12 cellular contexts compared by ENCODE assay signal in the genomic region with DNA sequence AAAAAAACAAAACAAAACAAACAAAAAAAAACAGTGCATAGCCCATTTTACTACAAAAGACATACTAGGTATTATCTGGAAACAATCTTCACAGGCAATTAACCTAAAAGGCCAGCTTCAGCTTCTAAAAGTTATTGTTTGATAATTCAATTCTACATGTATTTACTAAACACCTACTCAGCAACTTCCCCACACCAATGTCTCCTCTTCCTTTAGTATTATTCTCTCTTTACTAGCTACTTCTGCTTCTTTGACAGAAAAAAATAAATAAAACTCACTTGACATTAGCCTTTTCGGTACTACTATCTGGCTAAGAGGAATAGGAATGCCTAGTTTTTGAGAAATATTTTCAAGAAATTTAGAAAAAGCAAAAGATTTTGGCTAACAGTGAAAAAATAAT. TPM values are rescaled to one million over a fixed set of nuclear protein-coding genes. Genes with fewer than 3 reads are reported as not detected.
A peak's percentile ranks its signal among the peaks of the same experiment; 100 is the strongest.
DNase-seq lines count a peak whose midpoint lies in the region; ATAC-seq and TF ChIP-seq lines count a peak whose summit lies in the region.
"Had no signal": no experiment of that assay in that cellular context is flagged by ENCODE, and none has a peak within 500 bp of the region (broad histone marks: within the 10 kb centered on the region; RNA-seq: fewer than 3 reads in every experiment).

No MANE protein-coding gene starts in this region.

- DNase-seq in CD4-positive, CD25-positive, alpha-beta regulatory T cell = no peak
- DNase-seq in activated B cell treated with CpG ODN at 0.5 μM for 24 hours = no peak
- DNase-seq in naive thymus-derived CD8-positive, alpha-beta T cell = no peak
- no peak for DNase-seq in Right ventricle myocardium superior
- DNase-seq in iPS-NIHi11 (ENCODE audit: low spot score) = no peak
- DNase-seq: H9, MG63, retina had no signal

- no peaks in the 10 kb centered on the region for H3K27me3 ChIP-seq in CD4-positive, CD25-positive, alpha-beta regulatory T cell (ENCODE audit: control insufficient read depth, insufficient read depth, low read length)
- H3K27me3 ChIP-seq in KMS-11 (ENCODE audit: insufficient read depth, low read depth) = no peaks in the 10 kb centered on the region
- H3K27me3 ChIP-seq: body of pancreas, MG63 had no signal

- no peaks in the 10 kb centered on the region for H3K9me3 Mint-ChIP-seq in CD4-positive, CD25-positive, alpha-beta regulatory T cell
- H3K9me3 Mint-ChIP-seq in activated B cell treated with CpG ODN at 0.5 μM for 24 hours = no peaks in the 10 kb centered on the region
- H3K9me3 Mint-ChIP-seq in naive thymus-derived CD8-positive, alpha-beta T cell = peaks cover 0 to 9% (median 0%) of the 10 kb centered on the region in 9 donors
- H3K9me3 Mint-ChIP-seq: activated T-helper 2 cell treated with anti-CD3 and anti-CD28 coated beads, Interferon-gamma antibody, Interleukin-2, Interleukin-4, amounts not matched to agents 10 μg/mL and 5 μg/mL and 100 μg/mL, durations not matched to agents 14 hours and 24 hours and 36 hours; H9 had no signal

- peaks cover 5% of the 10 kb centered on the region for H3K36me3 ChIP-seq in CD4-positive, CD25-positive, alpha-beta regulatory T cell (ENCODE audit: control insufficient read depth, insufficient read depth, low read length)
- H3K36me3 ChIP-seq in KMS-11 (ENCODE audit: insufficient read depth) = no peaks in the 10 kb centered on the region

- peaks cover 22 to 68% (median 51%) of the 10 kb centered on the region in 4 donors for H3K4me1 Mint-ChIP-seq in CD4-positive, CD25-positive, alpha-beta regulatory T cell
- peaks cover 48% of the 10 kb centered on the region for H3K4me1 Mint-ChIP-seq in activated B cell treated with CpG ODN at 0.5 μM for 24 hours
- H3K4me1 Mint-ChIP-seq in naive thymus-derived CD8-positive, alpha-beta T cell = peaks cover 23 to 67% (median 56%) of the 10 kb centered on the region in 4 donors

- peaks cover 77% of the 10 kb centered on the region for H3K79me2 ChIP-seq in KMS-11 (ENCODE audit: insufficient read depth, low read depth)

- H4K20me1 ChIP-seq in KMS-11 (ENCODE audit: insufficient read depth) = peaks cover 45% of the 10 kb centered on the region

- no peak overlapping the region for H3K9ac ChIP-seq in KMS-11

- ATAC-seq in CD4-positive, CD25-positive, alpha-beta regulatory T cell (ENCODE audit: low read depth in 2 of 2) = no peak
- ATAC-seq in activated B cell treated with CpG ODN at 0.5 μM for 24 hours (ENCODE audit: low read depth) (no peak), Right ventricle myocardium superior (ENCODE audit: poor library complexity) (no peak), GM19463 (IDR thresholded peaks at IDR 0.05; ENCODE audit: unreplicated experiment) (no peak)
- no peak for ATAC-seq in naive thymus-derived CD8-positive, alpha-beta T cell
- ATAC-seq: body of pancreas had no signal

- POLR2A ChIA-PET in activated B cell treated with CpG ODN at 0.5 μM for 24 hours (lab: Charles Lee) = no interaction called here
- POLR2A ChIA-PET in naive thymus-derived CD8-positive, alpha-beta T cell (lab: Charles Lee) = no interaction called here

- no peaks in the 10 kb centered on the region for H3K27me3 Mint-ChIP-seq in CD4-positive, CD25-positive, alpha-beta regulatory T cell
- H3K27me3 Mint-ChIP-seq in activated B cell treated with CpG ODN at 0.5 μM for 24 hours = no peaks in the 10 kb centered on the region
- H3K27me3 Mint-ChIP-seq in naive thymus-derived CD8-positive, alpha-beta T cell = no peaks in the 10 kb centered on the region

- H3K9me3 ChIP-seq in CD4-positive, CD25-positive, alpha-beta regulatory T cell (ENCODE audit: control insufficient read depth in 2 of 2, low read length in 2 of 2) = no peaks in the 10 kb centered on the region
- H3K9me3 ChIP-seq: body of pancreas, MG63 had no signal

- H3K4me2 ChIP-seq in KMS-11 = 0 out of 2 replicates have a peak overlapping the region, but pooled peaks have one; percentile 19

- peaks cover 9% of the 10 kb centered on the region for H3K36me3 Mint-ChIP-seq in CD4-positive, CD25-positive, alpha-beta regulatory T cell
- peaks cover 11% of the 10 kb centered on the region for H3K36me3 Mint-ChIP-seq in activated B cell treated with CpG ODN at 0.5 μM for 24 hours (ENCODE audit: low read depth)
- H3K36me3 Mint-ChIP-seq in naive thymus-derived CD8-positive, alpha-beta T cell = peaks cover 3 to 8% (median 4%) of the 10 kb centered on the region in 3 donors

- TF ChIP-seq CTCF in KMS-11 (conservative IDR thresholded peaks at IDR 0.05; ENCODE audit: low read depth, low read length) (no peak), activated B cell treated with CpG ODN at 0.5 μM for 24 hours (IDR thresholded peaks at IDR 0.05) (no peak)

- no peak overlapping the region for H2AFZ ChIP-seq in KMS-11 (ENCODE audit: low read depth)

- H3K27ac Mint-ChIP-seq in CD4-positive, CD25-positive, alpha-beta regulatory T cell = peak overlapping the region in 1 of 3 donors; percentile 25
- H3K27ac Mint-ChIP-seq in activated B cell treated with CpG ODN at 0.5 μM for 24 hours = no peak overlapping the region
- peak overlapping the region in 4 of 10 donors; percentile 15 to 65 (median 38) for H3K27ac Mint-ChIP-seq in naive thymus-derived CD8-positive, alpha-beta T cell
- H3K27ac Mint-ChIP-seq: activated T-helper 2 cell treated with anti-CD3 and anti-CD28 coated beads, Interferon-gamma antibody, Interleukin-2, Interleukin-4, amounts not matched to agents 10 μg/mL and 5 μg/mL and 100 μg/mL, durations not matched to agents 14 hours and 24 hours and 36 hours; H9 had no signal

- CTCF ChIA-PET in activated B cell treated with CpG ODN at 0.5 μM for 24 hours (lab: Charles Lee) = no interaction called here

- H3K4me1 ChIP-seq in CD4-positive, CD25-positive, alpha-beta regulatory T cell (ENCODE audit: control insufficient read depth, insufficient read depth, low read length, poor library complexity, severe bottlenecking) = peaks cover 57% of the 10 kb centered on the region
- peaks cover 30% of the 10 kb centered on the region for H3K4me1 ChIP-seq in KMS-11 (ENCODE audit: low read depth, poor library complexity, severe bottlenecking)

- peak overlapping the region; percentile 67 to 89 (median 72) for H3K4me3 Mint-ChIP-seq in CD4-positive, CD25-positive, alpha-beta regulatory T cell
- peak overlapping the region; percentile 28 for H3K4me3 Mint-ChIP-seq in activated B cell treated with CpG ODN at 0.5 μM for 24 hours
- H3K4me3 Mint-ChIP-seq in naive thymus-derived CD8-positive, alpha-beta T cell = peak overlapping the region in 9 of 10 donors; percentile 21 to 75 (median 49)

- intact Hi-C loops in activated B cell treated with CpG ODN at 0.5 μM for 24 hours (cut with micrococcal nuclease) (no loop called here), Right ventricle myocardium superior (cut with DNase I) (no loop called here)

- H3K27ac ChIP-seq in CD4-positive, CD25-positive, alpha-beta regulatory T cell (ENCODE audit: insufficient read depth, low read length, poor library complexity, severe bottlenecking) = no peak overlapping the region
- H3K27ac ChIP-seq in KMS-11 = no peak overlapping the region

- H3K4me3 ChIP-seq in CD4-positive, CD25-positive, alpha-beta regulatory T cell (ENCODE audit: low read depth, low read length) = peak overlapping the region; percentile 38
- no peak overlapping the region for H3K4me3 ChIP-seq in KMS-11 (IDR thresholded peaks at IDR 0.05; ENCODE audit: insufficient read depth, low read depth, low read length)
- H3K4me3 ChIP-seq: body of pancreas had no signal

RNA-seq across cellular contexts. Expression of a gene that starts 2.8 kb away (rescaled TPM):
- 82.8 TPM for total RNA-seq in CD4-positive, CD25-positive, alpha-beta regulatory T cell
- 10 to 100 TPM; 59.9 to 71.0 (median 69.3) TPM for polyA plus RNA-seq in CD4-positive, CD25-positive, alpha-beta regulatory T cell
- total RNA-seq in activated B cell treated with CpG ODN at 0.5 μM for 24 hours (61.7 and 62.7 TPM in 2 replicates), Right ventricle myocardium superior (68.5 TPM)
- total RNA-seq in naive thymus-derived CD8-positive, alpha-beta T cell = 10 to 100 TPM; 79.4 to 81.3 TPM
- polyA plus RNA-seq in naive thymus-derived CD8-positive, alpha-beta T cell = 10 to 100 TPM; 61.8 to 71.2 (median 64.8) TPM
